ENCODE assay signal across 17 cellular contexts in genomic region chr6:49892280-49892679, GRCh38. TPM values are rescaled to one million over a fixed set of nuclear protein-coding genes. Genes with fewer than 3 reads are reported as not detected.
"Had no signal": no experiment of that assay in that cellular context is flagged by ENCODE, and none has a peak within 500 bp of the region (broad histone marks: within the 10 kb centered on the region; RNA-seq: fewer than 3 reads in every experiment).

No MANE protein-coding gene starts in this region.

- H3K27ac ChIP-seq: breast epithelium, esophagus squamous epithelium, skin epidermis, thyroid gland, uterus, WERI-Rb-1 had no signal

- H3K27me3 Mint-ChIP-seq: activated CD8-positive, alpha-beta T cell treated with anti-CD3 and anti-CD28 coated beads for 36 hours had no signal

- DNase-seq: activated CD4-positive, alpha-beta T cell treated with anti-CD3 and anti-CD28 coated beads for 4 hours; activated CD8-positive, alpha-beta memory T cell treated with anti-CD3 and anti-CD28 coated beads, Interleukin-2, amount 50 U/mL, for 4 hours; activated CD8-positive, alpha-beta T cell treated with anti-CD3 and anti-CD28 coated beads for 36 hours; aorta; dermis blood vessel endothelial cell; esophagus squamous epithelium; foreskin fibroblast; T-helper 9 cell; thyroid gland; uterus; WERI-Rb-1 had no signal

- H3K4me3 Mint-ChIP-seq: activated CD8-positive, alpha-beta T cell treated with anti-CD3 and anti-CD28 coated beads for 36 hours; nephron had no signal

- H3K27me3 ChIP-seq: breast epithelium, esophagus squamous epithelium, thyroid gland, uterus had no signal

- H3K36me3 ChIP-seq: breast epithelium, esophagus squamous epithelium, thyroid gland, uterus, WERI-Rb-1 had no signal

- H3K4me3 ChIP-seq: breast epithelium, esophagus squamous epithelium, skin epidermis, thyroid gland, uterus had no signal

- H3K9me3 ChIP-seq: esophagus squamous epithelium, thyroid gland, uterus had no signal

- H3K27ac Mint-ChIP-seq: activated CD8-positive, alpha-beta T cell treated with anti-CD3 and anti-CD28 coated beads for 36 hours; nephron had no signal

- H3K4me1 ChIP-seq: breast epithelium, thyroid gland, uterus had no signal

RNA-seq across cellular contexts. Expression of gene CRISP1, which starts 25.9 kb away (rescaled TPM):
- total RNA-seq: activated CD8-positive, alpha-beta T cell treated with anti-CD3 and anti-CD28 coated beads for 36 hours; aorta; breast epithelium; cerebellum; dermis blood vessel endothelial cell; esophagus squamous epithelium; left lobe of liver; osteoblast; thyroid gland; uterus had no signal
- polyA plus RNA-seq: aorta had no signal
